Comparison of ENCODE assay signal across 24 cellular contexts in the genomic region with DNA sequence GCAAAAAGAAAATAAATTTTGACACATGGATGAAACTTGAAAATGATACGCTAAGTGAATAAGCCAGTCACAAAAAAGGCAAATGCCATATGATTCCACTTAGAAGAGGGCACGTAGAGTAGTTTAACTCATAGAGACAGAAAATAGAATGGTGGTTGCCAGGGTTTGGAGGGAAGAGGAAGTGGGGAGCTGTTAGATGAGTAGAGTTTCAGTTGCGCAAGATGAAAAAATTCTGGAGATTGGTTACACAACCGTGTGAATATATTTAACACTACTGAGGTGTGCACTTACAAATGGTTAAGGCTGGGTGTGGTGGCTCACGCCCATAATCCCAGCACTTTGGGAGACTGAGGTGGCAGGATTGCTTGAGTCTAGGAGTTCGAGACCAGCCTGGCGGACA.
DNase-seq lines count a peak whose midpoint lies in the region; ATAC-seq and TF ChIP-seq lines count a peak whose summit lies in the region.
"Had no signal": no experiment of that assay in that cellular context is flagged by ENCODE, and none has a peak within 500 bp of the region (broad histone marks: within the 10 kb centered on the region; RNA-seq: fewer than 3 reads in every experiment).

No MANE protein-coding gene starts in this region.

- H3K4me3 ChIP-seq in GM12865 (ENCODE audit: low read depth, low read length) = no peak overlapping the region
- H3K4me3 ChIP-seq: prostate gland, skin epidermis, thoracic aorta had no signal

- H3K4me3 Mint-ChIP-seq in T-cell = no peak overlapping the region
- H3K4me3 Mint-ChIP-seq: activated CD4-positive, alpha-beta T cell treated with anti-CD3 and anti-CD28 coated beads for 36 hours; brain; CD4-positive, CD25-positive, alpha-beta regulatory T cell; stimulated activated memory B cell treated with anti-CD40 and anti-IgM and Interleukin-4, amounts not matched to agents 10 μg/mL and 1 μg/mL and 100 μg/mL, for 72 hours had no signal

- peak; percentile 12 for DNase-seq in GM12865 (ENCODE audit: low read depth)
- DNase-seq in MV-4-11 (lab: John Stamatoyannopoulos, UW) = peak; percentile 98
- DNase-seq in SKM-1 treated with dmso at 0.1 percent for 144 hours (lab: John Stamatoyannopoulos, UW; ENCODE audit: unreplicated experiment) = peak; percentile 34
- peak; percentile 7 for DNase-seq in inferior parietal cortex (ENCODE audit: extremely low spot score)
- DNase-seq in T-cell = no peak
- no peak for DNase-seq in NCI-H2171 treated with DMSO at 0.1 percent for 48 hours (lab: John Stamatoyannopoulos, UW)
- DNase-seq: activated CD4-positive, alpha-beta T cell treated with anti-CD3 and anti-CD28 coated beads for 36 hours; CD4-positive, CD25-positive, alpha-beta regulatory T cell; effector CD4-positive, alpha-beta T cell; erythroblast; foreskin keratinocyte; HCEC 1CT; hippocampal formation; NCI-H1436; NCI-H510A treated with DMSO at 0.1 percent for 48 hours; Right ventricle myocardium superior; stimulated activated CD4-positive, alpha-beta T cell treated with anti-CD3 and anti-CD28 coated beads, Interleukin-2, amount 100 ng/mL, for 24 hours had no signal

- ATAC-seq in T-cell (replicated peaks in 1 of 4) (no peak), HG03135 (IDR thresholded peaks at IDR 0.05; ENCODE audit: unreplicated experiment) (no peak), HG03520 (IDR thresholded peaks at IDR 0.05; ENCODE audit: unreplicated experiment) (no peak)
- ATAC-seq: activated CD4-positive, alpha-beta T cell treated with anti-CD3 and anti-CD28 coated beads for 36 hours; foreskin keratinocyte; stimulated activated memory B cell treated with anti-CD40 and anti-IgM and Interleukin-4, amounts not matched to agents 10 μg/mL and 1 μg/mL and 100 μg/mL, for 72 hours had no signal

- POLR2A ChIA-PET in T-cell (lab: Charles Lee) = no interaction called here

- H3K9me3 Mint-ChIP-seq in T-cell = no peaks in the 10 kb centered on the region
- H3K9me3 Mint-ChIP-seq: brain; stimulated activated memory B cell treated with anti-CD40 and anti-IgM and Interleukin-4, amounts not matched to agents 10 μg/mL and 1 μg/mL and 100 μg/mL, for 72 hours had no signal

- no peak for TF ChIP-seq CTCF in GM12865 (IDR thresholded peaks at IDR 0.05; ENCODE audit: insufficient read depth, low read depth, low read length, missing control alignments)

- H3K36me3 Mint-ChIP-seq in T-cell = no peaks in the 10 kb centered on the region
- H3K36me3 Mint-ChIP-seq: brain; CD4-positive, CD25-positive, alpha-beta regulatory T cell; stimulated activated memory B cell treated with anti-CD40 and anti-IgM and Interleukin-4, amounts not matched to agents 10 μg/mL and 1 μg/mL and 100 μg/mL, for 72 hours had no signal

- CTCF ChIA-PET in T-cell (lab: Charles Lee) = interaction anchor here in 1 of 2 donors (0.6 kb wide), 1 partner anchor 80 kb away, joined by 4 read pairs; no protein-coding TSS in a partner anchor

- peaks cover 46 to 54% of the 10 kb centered on the region in 2 donors for H3K27me3 Mint-ChIP-seq in T-cell

- H3K27ac Mint-ChIP-seq in T-cell = no peak overlapping the region
- H3K27ac Mint-ChIP-seq: activated CD4-positive, alpha-beta T cell treated with anti-CD3 and anti-CD28 coated beads for 36 hours; CD4-positive, CD25-positive, alpha-beta regulatory T cell; stimulated activated memory B cell treated with anti-CD40 and anti-IgM and Interleukin-4, amounts not matched to agents 10 μg/mL and 1 μg/mL and 100 μg/mL, for 72 hours had no signal

- H3K4me1 Mint-ChIP-seq in T-cell = no peaks in the 10 kb centered on the region
- H3K4me1 Mint-ChIP-seq: activated CD4-positive, alpha-beta T cell treated with anti-CD3 and anti-CD28 coated beads for 36 hours; brain; CD4-positive, CD25-positive, alpha-beta regulatory T cell; stimulated activated memory B cell treated with anti-CD40 and anti-IgM and Interleukin-4, amounts not matched to agents 10 μg/mL and 1 μg/mL and 100 μg/mL, for 72 hours had no signal

Comparison
In these comparisons a context has a peak if more than half of its experiments do, and no peak if none do; other contexts are left out.
1. DNase-seq: peak in GM12865 (single experiment), MV-4-11 (single experiment), SKM-1 treated with dmso at 0.1 percent for 144 hours (single experiment) and inferior parietal cortex (single experiment); none in T-cell (0 of 34) and NCI-H2171 treated with DMSO at 0.1 percent for 48 hours (single experiment).